22 cellular contexts compared by ENCODE assay signal in the genomic region with DNA sequence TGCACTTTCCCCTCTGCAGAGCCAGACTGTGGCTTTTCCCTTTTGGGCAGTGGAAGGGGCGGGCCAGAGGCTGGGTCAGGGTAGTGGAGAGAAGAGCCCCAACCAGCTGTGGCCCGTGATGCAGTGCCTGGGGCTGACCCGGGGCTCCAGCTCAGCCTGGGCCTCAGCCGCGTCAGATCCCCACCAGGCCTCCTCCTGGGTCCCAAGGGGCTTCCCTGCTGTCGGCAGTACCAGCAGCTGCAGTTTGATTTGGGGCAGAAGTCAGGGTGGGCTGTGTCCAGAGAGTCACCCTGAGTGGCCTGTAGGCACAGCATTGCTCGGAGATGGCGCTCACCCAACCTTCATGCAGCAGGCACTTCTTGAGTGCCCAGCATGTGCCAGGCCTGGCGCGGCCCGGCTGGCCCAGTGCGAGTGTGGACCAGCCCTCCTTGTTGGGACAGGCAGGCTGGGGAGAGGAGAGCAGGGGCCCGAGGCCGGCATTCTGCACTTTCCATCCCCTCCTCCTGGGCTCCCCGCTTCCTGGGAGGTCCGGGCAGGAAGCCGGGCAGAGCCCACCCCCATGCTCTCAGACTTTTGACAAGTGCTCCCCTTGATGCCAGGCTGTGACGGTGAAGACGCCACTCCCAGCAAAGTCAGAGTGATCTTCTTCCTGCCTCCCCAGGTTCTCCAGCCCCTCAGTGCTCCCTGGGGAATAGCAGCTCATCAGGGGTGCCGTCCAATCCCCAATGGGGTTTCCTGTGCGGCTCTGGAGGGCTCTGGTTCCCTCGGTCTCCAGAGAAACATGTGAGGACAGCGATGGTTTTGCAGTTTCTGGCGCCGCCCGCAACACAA.
A peak's percentile ranks its signal among the peaks of the same experiment; 100 is the strongest.
DNase-seq lines count a peak whose midpoint lies in the region; ATAC-seq, FAIRE-seq and TF ChIP-seq lines count a peak whose summit lies in the region.
"Had no signal": no experiment of that assay in that cellular context is flagged by ENCODE, and none has a peak within 500 bp of the region (broad histone marks: within the 10 kb centered on the region; RNA-seq: fewer than 3 reads in every experiment).

No MANE protein-coding gene starts in this region.

- no peak overlapping the region for H3K56ac ChIP-seq in H1 (replicated peaks; ENCODE audit: insufficient read length, low read depth, low read length)

- 0 out of 2 replicates have a peak overlapping the region, but pooled peaks have one; percentile 61 for H2BK15ac ChIP-seq in H1 (ENCODE audit: low read length)

- no peak overlapping the region for H3K18ac ChIP-seq in H1 (ENCODE audit: extremely low read depth, low read length)

- H3K79me1 ChIP-seq in H1 (ENCODE audit: low read depth, low read length): no peaks in the 10 kb centered on the region

- H3K9ac ChIP-seq in Loucy (ENCODE audit: low read depth, low read length, poor library complexity, severe bottlenecking) (peak overlapping the region; percentile 29), H1 (replicated peaks in 1 of 4; ENCODE audit: extremely low read depth in 1 of 4, low read depth in 3 of 4, low read length in 3 of 4) (no peak overlapping the region), neural progenitor cell (no peak overlapping the region)

- ATAC-seq in stimulated activated naive CD8-positive, alpha-beta T cell treated with anti-CD3 and anti-CD28 coated beads, Interleukin-15, amount 100 ng/mL, for 72 hours: no peak
- ATAC-seq: activated CD8-positive, alpha-beta memory T cell treated with anti-CD3 and anti-CD28 coated beads, Interleukin-2, amount 10 ng/mL, durations not matched to agents 7 days and 5 days had no signal

- no peak overlapping the region for H2AFZ ChIP-seq in Loucy (ENCODE audit: low read length)
- no peak overlapping the region for H2AFZ ChIP-seq in H1 (ENCODE audit: low read length)
- H2AFZ ChIP-seq in neural progenitor cell (replicated peaks): no peak overlapping the region
- H2AFZ ChIP-seq: PC-9 had no signal

- TF ChIP-seq POLR2A in H1 (IDR thresholded peaks at IDR 0.05; ENCODE audit: control extremely low read depth in 1 of 2, low read depth in 2 of 2, low read length in 2 of 2) (no peak), spleen (IDR thresholded peaks at IDR 0.05) (no peak)

- no peak overlapping the region for H3K4ac ChIP-seq in H1 (replicated peaks; ENCODE audit: insufficient read length, low read depth, low read length)

- POLR2A ChIA-PET in H1 (lab: Charles Lee; ENCODE audit: partially characterized antibody): interaction anchor here (0.9 kb wide), 1 partner anchor 21 kb away, joined by 3 read pairs; no protein-coding TSS in a partner anchor

- TF ChIP-seq RAD21 in H1 (IDR thresholded peaks at IDR 0.05 in 1 of 2, conservative IDR thresholded peaks at IDR 0.05 in 1 of 2; ENCODE audit: low read depth in 2 of 2, low read length in 2 of 2): no peak

- H4K20me1 ChIP-seq in Loucy (ENCODE audit: insufficient read depth, low read length, poor library complexity, severe bottlenecking) (no peaks in the 10 kb centered on the region), H1 (replicated peaks in 1 of 2; ENCODE audit: control insufficient read depth in 1 of 2, insufficient read depth in 2 of 2, low read length in 2 of 2) (no peaks in the 10 kb centered on the region), neural progenitor cell (ENCODE audit: low read depth) (no peaks in the 10 kb centered on the region)

- no peak overlapping the region for H3K27ac ChIP-seq in H1 (ENCODE audit: low read depth, low read length)
- H3K27ac ChIP-seq in mesodermal cell (ENCODE audit: low read depth, low read length, severe bottlenecking): peak overlapping the region; percentile 81
- no peak overlapping the region for H3K27ac ChIP-seq in spleen
- no peak overlapping the region for H3K27ac ChIP-seq in neural progenitor cell
- H3K27ac ChIP-seq: PC-9, stomach had no signal

- no peak overlapping the region for H4K5ac ChIP-seq in H1 (ENCODE audit: insufficient read length, low read depth, low read length)

- H3K79me2 ChIP-seq in Loucy (ENCODE audit: insufficient read depth, low read length): no peaks in the 10 kb centered on the region
- H3K79me2 ChIP-seq in H1 (ENCODE audit: control insufficient read depth in 1 of 2, insufficient read depth in 2 of 2, low read length in 2 of 2): no peaks in the 10 kb centered on the region
- no peaks in the 10 kb centered on the region for H3K79me2 ChIP-seq in neural progenitor cell (ENCODE audit: low read depth)

- no peaks in the 10 kb centered on the region for H3K9me2 ChIP-seq in Loucy (replicated peaks; ENCODE audit: low read depth, low read length)

- H3K4me3 ChIP-seq in Loucy (ENCODE audit: low read length, poor library complexity, severe bottlenecking): no peak overlapping the region
- no peak overlapping the region for H3K4me3 ChIP-seq in H1 (ENCODE audit: extremely low read depth in 1 of 4, insufficient read depth in 2 of 4, low read depth in 3 of 4, low read length in 4 of 4)
- no peak overlapping the region for H3K4me3 ChIP-seq in mesodermal cell (ENCODE audit: extremely low read depth, insufficient read depth, low read length, poor library complexity, severe bottlenecking)
- no peak overlapping the region for H3K4me3 ChIP-seq in spleen
- no peak overlapping the region for H3K4me3 ChIP-seq in neural progenitor cell
- H3K4me3 ChIP-seq: PC-9, stomach had no signal

- no peaks in the 10 kb centered on the region for H3F3A ChIP-seq in Loucy (ENCODE audit: low read depth)
- H3F3A ChIP-seq in neural progenitor cell (ENCODE audit: low read depth): no peaks in the 10 kb centered on the region

- H3K4me1 ChIP-seq in Loucy (ENCODE audit: insufficient read depth, low read length, poor library complexity, severe bottlenecking): peaks cover 13% of the 10 kb centered on the region
- peaks cover 0 to 6% (median under 1%) of the 10 kb centered on the region in 4 experiments; a peak in 3 of 7 replicates for H3K4me1 ChIP-seq in H1 (replicated peaks in 1 of 4; ENCODE audit: control insufficient read depth in 3 of 4, insufficient read depth in 4 of 4, low read length in 3 of 4)
- H3K4me1 ChIP-seq in mesodermal cell (ENCODE audit: control insufficient read depth, insufficient read depth, low read length, poor library complexity, severe bottlenecking): peaks cover 59% of the 10 kb centered on the region
- peaks cover 0 to 13% (median 6%) of the 10 kb centered on the region in 6 donors for H3K4me1 ChIP-seq in spleen
- H3K4me1 ChIP-seq in neural progenitor cell: no peaks in the 10 kb centered on the region

- no peak overlapping the region for H3K27ac Mint-ChIP-seq in neural progenitor cell
- H3K27ac Mint-ChIP-seq in stimulated activated naive CD8-positive, alpha-beta T cell treated with anti-CD3 and anti-CD28 coated beads, Interleukin-15, amount 100 ng/mL, for 72 hours: no peak overlapping the region
- H3K27ac Mint-ChIP-seq: activated CD8-positive, alpha-beta memory T cell treated with anti-CD3 and anti-CD28 coated beads, Interleukin-2, amount 10 ng/mL, durations not matched to agents 7 days and 5 days; activated naive CD8-positive, alpha-beta T cell treated with anti-CD3 and anti-CD28 coated beads, Interleukin-2, amount 10 ng/mL, durations not matched to agents 7 days and 5 days; B cell; type B pancreatic cell had no signal

- no peaks in the 10 kb centered on the region for H3K36me3 ChIP-seq in Loucy (ENCODE audit: insufficient read depth, low read length)
- no peaks in the 10 kb centered on the region for H3K36me3 ChIP-seq in H1 (ENCODE audit: control insufficient read depth in 2 of 4, insufficient read depth in 4 of 4, low read length in 3 of 4)
- no peaks in the 10 kb centered on the region for H3K36me3 ChIP-seq in mesodermal cell (ENCODE audit: control insufficient read depth, insufficient read depth, low read length)
- H3K36me3 ChIP-seq in spleen: no peaks in the 10 kb centered on the region
- H3K36me3 ChIP-seq in neural progenitor cell: no peaks in the 10 kb centered on the region
- H3K36me3 ChIP-seq: stomach had no signal

- H3K23ac ChIP-seq in H1 (ENCODE audit: insufficient read length): no peak overlapping the region

- CTCF ChIA-PET in H1 (lab: Charles Lee; ENCODE audit: partially characterized antibody): interaction anchor here (1.4 to 3.2 kb wide), 2 partner anchors 104 to 110 kb away, joined by 3 to 15 read pairs; no protein-coding TSS in a partner anchor

- H3K27me3 ChIP-seq in Loucy (ENCODE audit: insufficient read depth, low read length, poor library complexity, severe bottlenecking): no peaks in the 10 kb centered on the region
- H3K27me3 ChIP-seq in H1 (replicated peaks in 1 of 4; ENCODE audit: control insufficient read depth in 3 of 4, extremely low read depth in 1 of 4, insufficient read depth in 3 of 4, low read length in 3 of 4): no peaks in the 10 kb centered on the region
- H3K27me3 ChIP-seq in spleen (replicated peaks in 1 of 7): peaks cover 0 to 55% (median 6%) of the 10 kb centered on the region in 7 donors
- H3K27me3 ChIP-seq in neural progenitor cell: no peaks in the 10 kb centered on the region

- peaks cover 12% of the 10 kb centered on the region for H3K27me3 Mint-ChIP-seq in neural progenitor cell (ENCODE audit: insufficient read depth, low read depth)
- peaks cover 45% of the 10 kb centered on the region for H3K27me3 Mint-ChIP-seq in stimulated activated naive CD8-positive, alpha-beta T cell treated with anti-CD3 and anti-CD28 coated beads, Interleukin-15, amount 100 ng/mL, for 72 hours
- H3K27me3 Mint-ChIP-seq: brain had no signal

- H3K4me1 Mint-ChIP-seq in neural progenitor cell: peaks cover 11% of the 10 kb centered on the region
- peaks cover 4% of the 10 kb centered on the region for H3K4me1 Mint-ChIP-seq in stimulated activated naive CD8-positive, alpha-beta T cell treated with anti-CD3 and anti-CD28 coated beads, Interleukin-15, amount 100 ng/mL, for 72 hours
- H3K4me1 Mint-ChIP-seq: activated CD8-positive, alpha-beta memory T cell treated with anti-CD3 and anti-CD28 coated beads, Interleukin-2, amount 10 ng/mL, durations not matched to agents 7 days and 5 days; activated naive CD8-positive, alpha-beta T cell treated with anti-CD3 and anti-CD28 coated beads, Interleukin-2, amount 10 ng/mL, durations not matched to agents 7 days and 5 days; B cell had no signal

- peaks cover 6% of the 10 kb centered on the region for H3K9me3 Mint-ChIP-seq in neural progenitor cell
- H3K9me3 Mint-ChIP-seq in stimulated activated naive CD8-positive, alpha-beta T cell treated with anti-CD3 and anti-CD28 coated beads, Interleukin-15, amount 100 ng/mL, for 72 hours: peaks cover 0 to 8% of the 10 kb centered on the region in 2 donors
- H3K9me3 Mint-ChIP-seq: activated naive CD8-positive, alpha-beta T cell treated with anti-CD3 and anti-CD28 coated beads, Interleukin-2, amount 10 ng/mL, durations not matched to agents 7 days and 5 days; type B pancreatic cell had no signal

- no peak overlapping the region for H3K4me2 ChIP-seq in Loucy (ENCODE audit: low read depth, low read length, poor library complexity, severe bottlenecking)
- no peak overlapping the region for H3K4me2 ChIP-seq in H1 (ENCODE audit: insufficient read depth in 1 of 2, low read depth in 2 of 2, low read length in 2 of 2)
- no peak overlapping the region for H3K4me2 ChIP-seq in neural progenitor cell

- no peak overlapping the region for H2BK12ac ChIP-seq in H1 (ENCODE audit: low read depth, low read length)

- WGBS in H1 (ENCODE audit: extremely low coverage in 1 of 2, insufficient coverage in 1 of 2, insufficient read length in 1 of 2, insufficient replicate concordance in 2 of 2, low coverage in 1 of 2, low lambda C conversion rate in 2 of 2, missing lambda C conversion rate in 1 of 2), 2 experiments: 90% methylated on average over 23 of the region's 26 CpGs; no CpG with 5 or more reads in 1 of the 2 experiments
- WGBS in mesodermal cell (ENCODE audit: insufficient coverage in 2 of 2), 2 experiments: 77 to 84% methylated on average over 20 to 22 of the region's 26 CpGs
- WGBS in spleen, 5 donors: 76 to 84% (median 82%) methylated on average over 16 to 26 of the region's 26 CpGs

- no peaks in the 10 kb centered on the region for H3K23me2 ChIP-seq in H1 (ENCODE audit: low read depth, low read length)

- TF ChIP-seq CTCF in Loucy (conservative IDR thresholded peaks at IDR 0.05; ENCODE audit: low read length): no peak
- no peak for TF ChIP-seq CTCF in H1 (IDR thresholded peaks at IDR 0.05; ENCODE audit: control extremely low read depth in 1 of 3, insufficient read depth in 1 of 3, low read depth in 1 of 3, low read length in 3 of 3)
- TF ChIP-seq CTCF in spleen (IDR thresholded peaks at IDR 0.05 in 8 of 11, conservative IDR thresholded peaks at IDR 0.05 in 3 of 11): no peak
- no peak for TF ChIP-seq CTCF in neural progenitor cell (IDR thresholded peaks at IDR 0.05)

- DNase-seq in H1 (ENCODE audit: low read depth in 1 of 2, low spot score in 2 of 2) (no peak), spleen (peak; percentile 49), neural progenitor cell (ENCODE audit: low spot score) (no peak), NCI-H2029 treated with DMSO at 0.1 percent for 48 hours (lab: John Stamatoyannopoulos, UW) (no peak)
- DNase-seq in stimulated activated naive CD8-positive, alpha-beta T cell treated with anti-CD3 and anti-CD28 coated beads, Interleukin-15, amount 100 ng/mL, for 72 hours: no peak
- DNase-seq: activated CD4-positive, alpha-beta T cell treated with anti-CD3 and anti-CD28 coated beads for 48 hours; activated CD8-positive, alpha-beta memory T cell treated with anti-CD3 and anti-CD28 coated beads, Interleukin-2, amount 10 ng/mL, durations not matched to agents 7 days and 5 days; activated naive CD8-positive, alpha-beta T cell treated with anti-CD3 and anti-CD28 coated beads, Interleukin-2, amount 10 ng/mL, durations not matched to agents 7 days and 5 days; cortex of kidney; EL; NCI-H1436; NCI-H774; PC-9; stomach had no signal

- intact Hi-C loops in spleen (cut with DNase I; ENCODE audit: low total_unique reads): no loop called here

- H3K14ac ChIP-seq in H1 (ENCODE audit: insufficient read length): no peak overlapping the region

- no peak for TF ChIP-seq EP300 in H1 (IDR thresholded peaks at IDR 0.05; ENCODE audit: borderline replicate concordance in 1 of 2, low read depth in 2 of 2, low read length in 2 of 2)

- H2BK20ac ChIP-seq in H1 (ENCODE audit: low read length): no peak overlapping the region

- H3K36me3 Mint-ChIP-seq in neural progenitor cell: no peaks in the 10 kb centered on the region
- H3K36me3 Mint-ChIP-seq: activated CD8-positive, alpha-beta memory T cell treated with anti-CD3 and anti-CD28 coated beads, Interleukin-2, amount 10 ng/mL, durations not matched to agents 7 days and 5 days; activated naive CD8-positive, alpha-beta T cell treated with anti-CD3 and anti-CD28 coated beads, Interleukin-2, amount 10 ng/mL, durations not matched to agents 7 days and 5 days; brain; type B pancreatic cell had no signal

- no peaks in the 10 kb centered on the region for H3K9me3 ChIP-seq in Loucy (ENCODE audit: insufficient read depth, low read depth, low read length)
- H3K9me3 ChIP-seq in H1 (ENCODE audit: insufficient read depth in 2 of 2, low read depth in 1 of 2, low read length in 1 of 2): no peaks in the 10 kb centered on the region
- no peaks in the 10 kb centered on the region for H3K9me3 ChIP-seq in mesodermal cell (ENCODE audit: control insufficient read depth, low read length)
- no peaks in the 10 kb centered on the region for H3K9me3 ChIP-seq in spleen
- H3K9me3 ChIP-seq in neural progenitor cell (ENCODE audit: low read depth): no peaks in the 10 kb centered on the region
- H3K9me3 ChIP-seq: stomach had no signal

- H4K91ac ChIP-seq in H1 (replicated peaks; ENCODE audit: insufficient read length, low read length): peak overlapping the region; percentile 53

- FAIRE-seq in H1 (lab: Jason Lieb, UNC): no peak
- FAIRE-seq: frontal cortex, GM18507, TTC549 had no signal

- H2AK5ac ChIP-seq in H1 (ENCODE audit: low read depth, low read length): 0 out of 2 replicates have a peak overlapping the region, but pooled peaks have one; percentile 86

- no peak overlapping the region for H2BK5ac ChIP-seq in H1 (ENCODE audit: low read depth, low read length)

- H4K8ac ChIP-seq in H1 (ENCODE audit: extremely low read depth, insufficient read depth, low read length): no peak overlapping the region; the same call in 1 of the 2 replicates

- H3K4me3 Mint-ChIP-seq in neural progenitor cell: no peak overlapping the region
- H3K4me3 Mint-ChIP-seq in stimulated activated naive CD8-positive, alpha-beta T cell treated with anti-CD3 and anti-CD28 coated beads, Interleukin-15, amount 100 ng/mL, for 72 hours: no peak overlapping the region
- H3K4me3 Mint-ChIP-seq: activated CD8-positive, alpha-beta memory T cell treated with anti-CD3 and anti-CD28 coated beads, Interleukin-2, amount 10 ng/mL, durations not matched to agents 7 days and 5 days; activated naive CD8-positive, alpha-beta T cell treated with anti-CD3 and anti-CD28 coated beads, Interleukin-2, amount 10 ng/mL, durations not matched to agents 7 days and 5 days; B cell; brain; type B pancreatic cell had no signal

- H2BK120ac ChIP-seq in H1 (replicated peaks; ENCODE audit: low read depth, low read length): no peak overlapping the region
